ENCODE assay signal across 8 cellular contexts in genomic region chr17:7557825-7558543, GRCh38. TPM values are rescaled to one million over a fixed set of nuclear protein-coding genes. Genes with fewer than 3 reads are reported as not detected.
A peak's percentile ranks its signal among the peaks of the same experiment; 100 is the strongest.
DNase-seq lines count a peak whose midpoint lies in the region; ATAC-seq, FAIRE-seq and TF ChIP-seq lines count a peak whose summit lies in the region.

No MANE protein-coding gene starts in this region.

- no peaks in the 10 kb centered on the region for H3K9me3 Mint-ChIP-seq in CD8-positive, alpha-beta T cell
- no peaks in the 10 kb centered on the region for H3K9me3 Mint-ChIP-seq in GM23338

- no peaks in the 10 kb centered on the region for H3K9me3 ChIP-seq in CD8-positive, alpha-beta T cell (ENCODE audit: low read length)
- H3K9me3 ChIP-seq in H1 (ENCODE audit: insufficient read depth in 2 of 2, low read depth in 1 of 2, low read length in 1 of 2) (no peaks in the 10 kb centered on the region), thoracic aorta (no peaks in the 10 kb centered on the region)

- no peak for TF ChIP-seq CTCF in CD8-positive, alpha-beta T cell (IDR thresholded peaks at IDR 0.05)
- TF ChIP-seq CTCF in GM23338 (conservative IDR thresholded peaks at IDR 0.05; ENCODE audit: low read depth in 2 of 2) (peak in 1 of 2 experiments; percentile 8; a peak in 1 of 4 replicates), RWPE1 (conservative IDR thresholded peaks at IDR 0.05; ENCODE audit: low read depth) (no peak), H1 (IDR thresholded peaks at IDR 0.05; ENCODE audit: control extremely low read depth in 1 of 3, insufficient read depth in 1 of 3, low read depth in 1 of 3, low read length in 3 of 3) (peak in 1 of 3 experiments; percentile 1; a peak in 1 of 4 replicates), thoracic aorta (IDR thresholded peaks at IDR 0.05) (no peak)

- FAIRE-seq in H1 (lab: Jason Lieb, UNC), result no peak

- peak overlapping the region; percentile 91 for H2AFZ ChIP-seq in GM23338
- H2AFZ ChIP-seq in H1 (ENCODE audit: low read length), result no peak overlapping the region

- WGBS in H1 (ENCODE audit: extremely low coverage in 1 of 2, insufficient coverage in 1 of 2, insufficient read length in 1 of 2, insufficient replicate concordance in 2 of 2, low coverage in 1 of 2, low lambda C conversion rate in 2 of 2, missing lambda C conversion rate in 1 of 2), 2 experiments, result 18% methylated on average over 20 of the region's 21 CpGs; no CpG with 5 or more reads in 1 of the 2 experiments

- H3K4me1 ChIP-seq in CD8-positive, alpha-beta T cell (ENCODE audit: insufficient read depth, low read length), result peaks cover 51% of the 10 kb centered on the region
- H3K4me1 ChIP-seq in GM23338 (ENCODE audit: insufficient read depth), result peaks cover 43% of the 10 kb centered on the region
- peaks cover 11 to 43% (median 26%) of the 10 kb centered on the region in 4 experiments for H3K4me1 ChIP-seq in H1 (replicated peaks in 1 of 4; ENCODE audit: control insufficient read depth in 3 of 4, insufficient read depth in 4 of 4, low read length in 3 of 4)
- H3K4me1 ChIP-seq in thoracic aorta (ENCODE audit: control insufficient read depth in 1 of 2, low read depth in 2 of 2), result peaks cover 34 to 47% of the 10 kb centered on the region in 2 donors

- DNase-seq in CD8-positive, alpha-beta T cell, result no peak
- DNase-seq in GM23338 (ENCODE audit: low spot score), result peak; percentile 83
- DNase-seq in RWPE1 (ENCODE audit: low spot score), result peak; percentile 55
- peak in 1 of 2 experiments; percentile 81 for DNase-seq in H1 (ENCODE audit: low read depth in 1 of 2, low spot score in 2 of 2)
- peak; percentile 63 to 84 for DNase-seq in lung microvascular endothelial cell (ENCODE audit: low read depth in 2 of 2)
- DNase-seq in thoracic aorta (ENCODE audit: low spot score), result no peak
- no peak for DNase-seq in activated gamma-delta T cell (lab: John Stamatoyannopoulos, UW)

- ATAC-seq in CD8-positive, alpha-beta T cell, result no peak
- peak; percentile 45 for ATAC-seq in GM23338
- peak; percentile 67 for ATAC-seq in thoracic aorta (ENCODE audit: insufficient number of reproducible peaks, low FRiP score, low read depth)
- ATAC-seq in GM19455 (IDR thresholded peaks at IDR 0.05; ENCODE audit: unreplicated experiment), result no peak

- peak in 1 of 2 experiments; percentile 56; a peak in 1 of 3 replicates for TF ChIP-seq POLR2A in H1 (IDR thresholded peaks at IDR 0.05; ENCODE audit: control extremely low read depth in 1 of 2, low read depth in 2 of 2, low read length in 2 of 2)

- H3K4me3 ChIP-seq in CD8-positive, alpha-beta T cell (ENCODE audit: low read depth, low read length), result peak overlapping the region; percentile 21
- H3K4me3 ChIP-seq in GM23338 (peak overlapping the region; percentile 41), H1 (ENCODE audit: extremely low read depth in 1 of 4, insufficient read depth in 2 of 4, low read depth in 3 of 4, low read length in 4 of 4) (peak overlapping the region in 2 of 4 experiments; percentile 11 to 34; a peak in 4 of 8 replicates), thoracic aorta (peak overlapping the region; percentile 97)

- POLR2A ChIA-PET in CD8-positive, alpha-beta T cell (lab: Charles Lee), result interaction anchor here (0.6 to 1.7 kb wide), 6 partner anchors 16 to 245 kb away, joined by 3 to 4 read pairs (median 3); partner anchors contain the start of gene MPDU1
- POLR2A ChIA-PET in RWPE1 (lab: Yijun Ruan, JAX; ENCODE audit: low non-redundant PET) (interaction anchor here (0.6 kb wide), 1 partner anchor 100 kb away, joined by 4 read pairs; no protein-coding TSS in a partner anchor), H1 (lab: Charles Lee; ENCODE audit: partially characterized antibody) (interaction anchor here (0.7 to 37.5 kb wide), 19 partner anchors 8 to 295 kb away, joined by 3 to 1144 read pairs (median 4); partner anchors contain the start of genes CD68, MPDU1, POLR2A and SOX15)

- H2BK15ac ChIP-seq in H1 (ENCODE audit: low read length), result peak overlapping the region; percentile 96; the same call in 1 of the 2 replicates

- intact Hi-C loops in CD8-positive, alpha-beta T cell (cut with DNase I, micrococcal nuclease), result no loop called here

- peak overlapping the region; percentile 87 for H3K18ac ChIP-seq in H1 (ENCODE audit: extremely low read depth, low read length)

- no peaks in the 10 kb centered on the region for H3K27me3 Mint-ChIP-seq in CD8-positive, alpha-beta T cell (ENCODE audit: low read depth)
- peaks cover 27% of the 10 kb centered on the region for H3K27me3 Mint-ChIP-seq in GM23338 (ENCODE audit: insufficient read depth, low read depth, poor library complexity)

- H3K23ac ChIP-seq in H1 (ENCODE audit: insufficient read length), result no peak overlapping the region

- peaks cover 6% of the 10 kb centered on the region; the same call in 1 of the 2 replicates for H3K23me2 ChIP-seq in H1 (ENCODE audit: low read depth, low read length)

- peak overlapping the region; percentile 92 for H4K91ac ChIP-seq in H1 (replicated peaks; ENCODE audit: insufficient read length, low read length)

- peak overlapping the region; percentile 56; the same call in 1 of the 2 replicates for H2BK5ac ChIP-seq in H1 (ENCODE audit: low read depth, low read length)

- H3K36me3 ChIP-seq in CD8-positive, alpha-beta T cell (ENCODE audit: insufficient read depth, low read length), result no peaks in the 10 kb centered on the region
- H3K36me3 ChIP-seq in GM23338 (ENCODE audit: insufficient read depth) (no peaks in the 10 kb centered on the region), H1 (ENCODE audit: control insufficient read depth in 2 of 4, insufficient read depth in 4 of 4, low read length in 3 of 4) (no peaks in the 10 kb centered on the region; a peak in 2 of 8 replicates), thoracic aorta (no peaks in the 10 kb centered on the region)

- no peak overlapping the region for H3K56ac ChIP-seq in H1 (replicated peaks; ENCODE audit: insufficient read length, low read depth, low read length)

- H4K5ac ChIP-seq in H1 (ENCODE audit: insufficient read length, low read depth, low read length), result peak overlapping the region; percentile 50

- peaks cover 27% of the 10 kb centered on the region for H3F3A ChIP-seq in GM23338 (replicated peaks; ENCODE audit: low read depth)

- no peak overlapping the region for H3K14ac ChIP-seq in H1 (ENCODE audit: insufficient read length)

- peaks cover 7% of the 10 kb centered on the region for H3K79me1 ChIP-seq in H1 (ENCODE audit: low read depth, low read length)

- H4K20me1 ChIP-seq in GM23338 (replicated peaks; ENCODE audit: insufficient read depth) (no peaks in the 10 kb centered on the region; the same call in 1 of the 2 replicates), H1 (replicated peaks in 1 of 2; ENCODE audit: control insufficient read depth in 1 of 2, insufficient read depth in 2 of 2, low read length in 2 of 2) (peaks cover 0 to 3% of the 10 kb centered on the region in 2 experiments)

- peak overlapping the region; percentile 69 for H3K4me3 Mint-ChIP-seq in CD8-positive, alpha-beta T cell
- peak overlapping the region; percentile 60 for H3K4me3 Mint-ChIP-seq in GM23338

- no peaks in the 10 kb centered on the region for H3K27me3 ChIP-seq in CD8-positive, alpha-beta T cell (ENCODE audit: insufficient read depth, low read length)
- no peaks in the 10 kb centered on the region for H3K27me3 ChIP-seq in GM23338 (ENCODE audit: insufficient read depth)
- H3K27me3 ChIP-seq in H1 (replicated peaks in 1 of 4; ENCODE audit: control insufficient read depth in 3 of 4, extremely low read depth in 1 of 4, insufficient read depth in 3 of 4, low read length in 3 of 4), result no peaks in the 10 kb centered on the region
- H3K27me3 ChIP-seq in thoracic aorta (replicated peaks; ENCODE audit: insufficient read depth), result no peaks in the 10 kb centered on the region

- CTCF ChIA-PET in CD8-positive, alpha-beta T cell (lab: Charles Lee), result interaction anchor here (0.8 to 16.7 kb wide), 5 partner anchors 40 to 202 kb away, joined by 4 to 343 read pairs (median 4); partner anchors contain the start of genes TMEM95 and TP53
- CTCF ChIA-PET in RWPE1 (lab: Yijun Ruan, JAX), result interaction anchor here (0.9 to 2.7 kb wide), 3 partner anchors 43 to 121 kb away, joined by 3 to 14 read pairs (median 5); no protein-coding TSS in a partner anchor
- CTCF ChIA-PET in H1 (lab: Charles Lee; ENCODE audit: partially characterized antibody), result interaction anchor here (0.6 to 12.7 kb wide), 14 partner anchors 9 to 339 kb away, joined by 3 to 251 read pairs (median 4); partner anchors contain the start of genes SLC2A4, SOX15, TP53 and WRAP53

- peak overlapping the region; percentile 96 for H3K4ac ChIP-seq in H1 (replicated peaks; ENCODE audit: insufficient read length, low read depth, low read length)

- H2BK20ac ChIP-seq in H1 (ENCODE audit: low read length), result 0 out of 2 replicates have a peak overlapping the region, but pooled peaks have one; percentile 32

- H3K4me1 Mint-ChIP-seq in CD8-positive, alpha-beta T cell (ENCODE audit: low read depth), result peaks cover 64% of the 10 kb centered on the region
- peaks cover 56% of the 10 kb centered on the region for H3K4me1 Mint-ChIP-seq in GM23338

- H3K9me2 ChIP-seq in GM23338 (ENCODE audit: insufficient read depth), result no peaks in the 10 kb centered on the region

- no peak overlapping the region for H2AK5ac ChIP-seq in H1 (ENCODE audit: low read depth, low read length)

- peaks cover 29% of the 10 kb centered on the region for H3K36me3 Mint-ChIP-seq in CD8-positive, alpha-beta T cell
- peaks cover 7% of the 10 kb centered on the region for H3K36me3 Mint-ChIP-seq in GM23338 (ENCODE audit: low read depth)

- no peak overlapping the region for H3K27ac ChIP-seq in CD8-positive, alpha-beta T cell (ENCODE audit: low read depth, low read length)
- H3K27ac ChIP-seq in GM23338 (ENCODE audit: low read depth), result peak overlapping the region; percentile 19; the same call in 1 of the 2 replicates
- H3K27ac ChIP-seq in RWPE1, result peak overlapping the region; percentile 95
- H3K27ac ChIP-seq in H1 (ENCODE audit: low read depth, low read length), result 0 out of 2 replicates have a peak overlapping the region, but pooled peaks have one; percentile 21
- peak overlapping the region; percentile 91 to 95 for H3K27ac ChIP-seq in thoracic aorta

- H2BK120ac ChIP-seq in H1 (replicated peaks; ENCODE audit: low read depth, low read length), result no peak overlapping the region

- 0 out of 7 replicates have a peak overlapping the region, but pooled peaks of 1 of the 4 experiments have one; percentile 2 for H3K9ac ChIP-seq in H1 (replicated peaks in 1 of 4; ENCODE audit: extremely low read depth in 1 of 4, low read depth in 3 of 4, low read length in 3 of 4)

- H3K4me2 ChIP-seq in GM23338 (peak overlapping the region; percentile 80), H1 (ENCODE audit: insufficient read depth in 1 of 2, low read depth in 2 of 2, low read length in 2 of 2) (peak overlapping the region; percentile 34 to 61)

- H4K8ac ChIP-seq in H1 (ENCODE audit: extremely low read depth, insufficient read depth, low read length), result peak overlapping the region; percentile 7

- peak overlapping the region; percentile 86 for H3K27ac Mint-ChIP-seq in CD8-positive, alpha-beta T cell
- H3K27ac Mint-ChIP-seq in GM23338, result peak overlapping the region; percentile 89

- H3K79me2 ChIP-seq in GM23338 (replicated peaks; ENCODE audit: insufficient read depth), result peaks cover 10% of the 10 kb centered on the region
- H3K79me2 ChIP-seq in H1 (ENCODE audit: control insufficient read depth in 1 of 2, insufficient read depth in 2 of 2, low read length in 2 of 2), result peaks cover 4 to 10% of the 10 kb centered on the region in 2 experiments; a peak in 3 of 4 replicates

- TF ChIP-seq EP300 in H1 (IDR thresholded peaks at IDR 0.05; ENCODE audit: borderline replicate concordance in 1 of 2, low read depth in 2 of 2, low read length in 2 of 2), result no peak

- peak overlapping the region; percentile 68; the same call in 1 of the 2 replicates for H2BK12ac ChIP-seq in H1 (ENCODE audit: low read depth, low read length)

- no peak for TF ChIP-seq RAD21 in H1 (IDR thresholded peaks at IDR 0.05 in 1 of 2, conservative IDR thresholded peaks at IDR 0.05 in 1 of 2; ENCODE audit: low read depth in 2 of 2, low read length in 2 of 2)

RNA-seq across cellular contexts. Expression of gene TNFSF13, which starts 0.6 kb away (rescaled TPM):
- total RNA-seq in CD8-positive, alpha-beta T cell, result 1 to 10 TPM in 1 of 2 experiments, under 1 TPM in 1; 0.64 to 1.1 TPM
- total RNA-seq in GM23338 (2014; rRNA removed; shearing (Covaris generic)), result 1.5 TPM in 1 of 2 replicates, not detected in the other
- polyA plus RNA-seq in GM23338 (2016; fragmentation: Nextera tagmentation; extraction: Ambion mirVana) (1.9 and 2.2 TPM in 2 replicates), H1 (2011; rRNA removed) (2.6 and 3.1 TPM in 2 replicates)
- 2.1 and 2.3 TPM in 2 replicates for total RNA-seq in H1 (2021; fragmentation: NEBNext Ultra II Directional; extraction: Animal tissue kit (Norgen Biotek cat#: 25700))
- polyA plus RNA-seq in H1 (2011; cell fraction: cytosol; rRNA removed), result 0.83 TPM
- 5.0 TPM for polyA plus RNA-seq in H1 (2011; cell fraction: nucleus; rRNA removed)
- polyA plus RNA-seq in H1 (2012, experiment 1 of 2), result 3.3 to 6.2 TPM (median 4.6 TPM) in 4 replicates
- 3.3 TPM for polyA plus RNA-seq in H1 (2012, experiment 2 of 2)
- 1.9 TPM for polyA plus RNA-seq in H1 (2013, experiment 1 of 2)
- polyA plus RNA-seq in H1 (2013, experiment 2 of 2), result 1.9 TPM
- 1.0 and 2.7 TPM in 2 replicates for polyA minus RNA-seq in H1 (2011; rRNA and poly(A)+ RNA removed)
- polyA minus RNA-seq in H1 (2011; cell fraction: cytosol; rRNA and poly(A)+ RNA removed), result not detected
- polyA minus RNA-seq in H1 (2011; cell fraction: nucleus; rRNA and poly(A)+ RNA removed), result 1.5 TPM
- total RNA-seq in lung microvascular endothelial cell (0.20 and 0.65 TPM in 2 replicates), thoracic aorta (10 to 100 TPM; 40.5 to 49.2 TPM)

RNA-seq across cellular contexts. Expression of gene SENP3, which starts 3.7 kb away (rescaled TPM):
- total RNA-seq in CD8-positive, alpha-beta T cell, result 10 to 100 TPM; 31.9 to 35.9 TPM
- 125 and 138 TPM in 2 replicates for total RNA-seq in GM23338 (2014; rRNA removed; shearing (Covaris generic))
- polyA plus RNA-seq in GM23338 (2016; fragmentation: Nextera tagmentation; extraction: Ambion mirVana) (5.5 and 6.5 TPM in 2 replicates), H1 (2011; rRNA removed) (87.3 and 129 TPM in 2 replicates)
- total RNA-seq in H1 (2021; fragmentation: NEBNext Ultra II Directional; extraction: Animal tissue kit (Norgen Biotek cat#: 25700)), result 80.3 and 86.2 TPM in 2 replicates
- 118 TPM for polyA plus RNA-seq in H1 (2011; cell fraction: cytosol; rRNA removed)
- polyA plus RNA-seq in H1 (2011; cell fraction: nucleus; rRNA removed), result 78.9 TPM
- polyA plus RNA-seq in H1 (2012, experiment 1 of 2), result 61.7 to 78.1 TPM (median 68.8 TPM) in 4 replicates
- polyA plus RNA-seq in H1 (2012, experiment 2 of 2), result 197 TPM
- polyA plus RNA-seq in H1 (2013, experiment 1 of 2), result 54.7 TPM
- polyA plus RNA-seq in H1 (2013, experiment 2 of 2), result 50.5 TPM
- 125 and 150 TPM in 2 replicates for polyA minus RNA-seq in H1 (2011; rRNA and poly(A)+ RNA removed)
- 57.5 TPM for polyA minus RNA-seq in H1 (2011; cell fraction: cytosol; rRNA and poly(A)+ RNA removed)
- polyA minus RNA-seq in H1 (2011; cell fraction: nucleus; rRNA and poly(A)+ RNA removed), result 43.5 TPM
- total RNA-seq in lung microvascular endothelial cell (52.3 and 81.5 TPM in 2 replicates), thoracic aorta (10 to 100 TPM; 47.0 to 80.7 TPM)

RNA-seq across cellular contexts. Expression of gene TNFSF12, which starts 9.1 kb away (rescaled TPM):
- total RNA-seq in CD8-positive, alpha-beta T cell, result 10 to 100 TPM; 11.3 to 13.1 TPM
- 1.6 and 6.0 TPM in 2 replicates for total RNA-seq in GM23338 (2014; rRNA removed; shearing (Covaris generic))
- polyA plus RNA-seq in GM23338 (2016; fragmentation: Nextera tagmentation; extraction: Ambion mirVana) (3.5 and 5.1 TPM in 2 replicates), H1 (2011; rRNA removed) (9.6 and 15.8 TPM in 2 replicates)
- total RNA-seq in H1 (2021; fragmentation: NEBNext Ultra II Directional; extraction: Animal tissue kit (Norgen Biotek cat#: 25700)), result 5.5 and 7.2 TPM in 2 replicates
- 9.6 TPM for polyA plus RNA-seq in H1 (2011; cell fraction: cytosol; rRNA removed)
- polyA plus RNA-seq in H1 (2011; cell fraction: nucleus; rRNA removed), result 7.6 TPM
- 4.4 to 8.2 TPM (median 6.9 TPM) in 4 replicates for polyA plus RNA-seq in H1 (2012, experiment 1 of 2)
- 7.5 TPM for polyA plus RNA-seq in H1 (2012, experiment 2 of 2)
- polyA plus RNA-seq in H1 (2013, experiment 1 of 2), result 7.2 TPM
- 8.3 TPM for polyA plus RNA-seq in H1 (2013, experiment 2 of 2)
- 0.56 and 2.6 TPM in 2 replicates for polyA minus RNA-seq in H1 (2011; rRNA and poly(A)+ RNA removed)
- polyA minus RNA-seq in H1 (2011; cell fraction: cytosol; rRNA and poly(A)+ RNA removed), result 0.95 TPM
- polyA minus RNA-seq in H1 (2011; cell fraction: nucleus; rRNA and poly(A)+ RNA removed), result 0.60 TPM
- total RNA-seq in lung microvascular endothelial cell (4.4 and 4.8 TPM in 2 replicates), thoracic aorta (10 to 100 TPM; 54.6 to 98.3 TPM)

RNA-seq across cellular contexts. Expression of gene CD68, which starts 21.5 kb away (rescaled TPM):
- total RNA-seq in CD8-positive, alpha-beta T cell, result under 1 TPM in 1 of 2 experiments, not detected in 1; 0.62 TPM
- total RNA-seq in GM23338 (2014; rRNA removed; shearing (Covaris generic)), result 0.62 TPM in 1 of 2 replicates, not detected in the other
- polyA plus RNA-seq in GM23338 (2016; fragmentation: Nextera tagmentation; extraction: Ambion mirVana) (not detected in 2 replicates), H1 (2011; rRNA removed) (0.18 and 0.35 TPM in 2 replicates)
- 0.31 TPM in 1 of 2 replicates, not detected in the other for total RNA-seq in H1 (2021; fragmentation: NEBNext Ultra II Directional; extraction: Animal tissue kit (Norgen Biotek cat#: 25700))
- polyA plus RNA-seq in H1 (2011; cell fraction: cytosol; rRNA removed), result 0.22 TPM
- polyA plus RNA-seq in H1 (2011; cell fraction: nucleus; rRNA removed), result 0.66 TPM
- polyA plus RNA-seq in H1 (2012, experiment 1 of 2), result 0.32 to 0.34 TPM in 2 of 4 replicates, not detected in the others
- polyA plus RNA-seq in H1 (2012, experiment 2 of 2), result not detected
- 0.16 TPM for polyA plus RNA-seq in H1 (2013, experiment 1 of 2)
- polyA plus RNA-seq in H1 (2013, experiment 2 of 2), result 0.18 TPM
- polyA minus RNA-seq in H1 (2011; rRNA and poly(A)+ RNA removed), result 0.83 and 1.8 TPM in 2 replicates
- polyA minus RNA-seq in H1 (2011; cell fraction: cytosol; rRNA and poly(A)+ RNA removed), result not detected
- not detected for polyA minus RNA-seq in H1 (2011; cell fraction: nucleus; rRNA and poly(A)+ RNA removed)
- total RNA-seq in lung microvascular endothelial cell (0.40 and 0.44 TPM in 2 replicates), thoracic aorta (100 to 1,000 TPM in 1 of 2 donors, 10 to 100 TPM in 1; 70.8 to 133 TPM)

RNA-seq across cellular contexts. Expression of gene MPDU1, which starts 25.7 kb away (rescaled TPM):
- 10 to 100 TPM; 16.6 to 17.2 TPM for total RNA-seq in CD8-positive, alpha-beta T cell
- total RNA-seq in GM23338 (2014; rRNA removed; shearing (Covaris generic)), result 196 and 216 TPM in 2 replicates
- polyA plus RNA-seq in GM23338 (2016; fragmentation: Nextera tagmentation; extraction: Ambion mirVana) (65.1 and 65.8 TPM in 2 replicates), H1 (2011; rRNA removed) (142 and 154 TPM in 2 replicates)
- total RNA-seq in H1 (2021; fragmentation: NEBNext Ultra II Directional; extraction: Animal tissue kit (Norgen Biotek cat#: 25700)), result 63.2 and 66.9 TPM in 2 replicates
- polyA plus RNA-seq in H1 (2011; cell fraction: cytosol; rRNA removed), result 104 TPM
- 89.7 TPM for polyA plus RNA-seq in H1 (2011; cell fraction: nucleus; rRNA removed)
- polyA plus RNA-seq in H1 (2012, experiment 1 of 2), result 42.0 to 58.2 TPM (median 45.9 TPM) in 4 replicates
- polyA plus RNA-seq in H1 (2012, experiment 2 of 2), result 154 TPM
- 137 TPM for polyA plus RNA-seq in H1 (2013, experiment 1 of 2)
- 151 TPM for polyA plus RNA-seq in H1 (2013, experiment 2 of 2)
- 103 and 130 TPM in 2 replicates for polyA minus RNA-seq in H1 (2011; rRNA and poly(A)+ RNA removed)
- 21.1 TPM for polyA minus RNA-seq in H1 (2011; cell fraction: cytosol; rRNA and poly(A)+ RNA removed)
- polyA minus RNA-seq in H1 (2011; cell fraction: nucleus; rRNA and poly(A)+ RNA removed), result 22.7 TPM
- total RNA-seq in lung microvascular endothelial cell (56.7 and 72.2 TPM in 2 replicates), thoracic aorta (10 to 100 TPM; 31.1 to 38.9 TPM)

Comparison
In these comparisons a context has a peak if more than half of its experiments do, and no peak if none do; other contexts are left out.
1. ATAC-seq: peak in GM23338 (single experiment) and thoracic aorta (single experiment); none in CD8-positive, alpha-beta T cell (single experiment) and GM19455 (single experiment).
2. DNase-seq: peak in GM23338 (single experiment), RWPE1 (single experiment) and lung microvascular endothelial cell (2 of 2); none in CD8-positive, alpha-beta T cell (0 of 7), thoracic aorta (single experiment) and activated gamma-delta T cell (single experiment).
3. RNA of gene TNFSF13, which starts 0.6 kb away (total RNA-seq): 40.5 to 49.2 TPM in thoracic aorta; 2.1 to 2.3 TPM in H1, 0.64 to 1.1 TPM in CD8-positive, alpha-beta T cell, 0.20 to 0.65 TPM in lung microvascular endothelial cell and 1.5 TPM in GM23338; every median in the first group is over 10 times any median in the second.